21 cellular contexts compared by ENCODE assay signal in the genomic region with DNA sequence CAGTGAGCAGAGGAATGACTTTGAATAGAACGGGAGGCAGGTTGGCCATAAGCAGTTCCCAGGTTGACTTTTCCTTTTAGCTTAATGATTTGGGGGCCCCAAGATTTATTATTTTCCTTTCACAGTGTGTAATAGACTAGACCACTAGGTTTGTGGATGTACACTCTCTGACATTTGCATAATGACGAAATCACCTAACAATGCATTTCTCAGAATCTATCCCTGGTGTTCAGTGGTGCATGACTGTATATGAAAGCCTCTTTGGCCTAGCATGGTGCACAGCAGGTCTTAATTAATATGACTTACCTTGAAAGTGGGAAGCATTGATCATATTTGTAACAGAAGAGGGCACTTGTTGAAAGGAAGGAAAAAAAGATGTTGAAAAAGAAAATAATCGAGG.
DNase-seq lines count a peak whose midpoint lies in the region; ATAC-seq lines count a peak whose summit lies in the region.
"Had no signal": no experiment of that assay in that cellular context is flagged by ENCODE, and none has a peak within 500 bp of the region (broad histone marks: within the 10 kb centered on the region; RNA-seq: fewer than 3 reads in every experiment).

No MANE protein-coding gene starts in this region.

- H2BK12ac ChIP-seq in mesenchymal stem cell (ENCODE audit: low read length in 2 of 2): no peak overlapping the region

- H3K36me3 ChIP-seq in mesenchymal stem cell (ENCODE audit: control insufficient read depth in 1 of 2, insufficient read depth in 2 of 2, low read depth in 1 of 2, low read length in 2 of 2): no peaks in the 10 kb centered on the region

- H2BK5ac ChIP-seq in mesenchymal stem cell (ENCODE audit: low read depth, low read length, poor library complexity, severe bottlenecking): no peak overlapping the region

- H4K8ac ChIP-seq in mesenchymal stem cell (ENCODE audit: low read length): no peak overlapping the region

- H3K4me3 Mint-ChIP-seq in activated CD4-positive, alpha-beta T cell treated with anti-CD3 and anti-CD28 coated beads, Interleukin-2, amount 10 ng/mL, durations not matched to agents 24 days and 14 days: no peak overlapping the region
- H3K4me3 Mint-ChIP-seq: CD8-positive, alpha-beta memory T cell; T-cell; T-helper 2 cell treated with Interferon-gamma antibody and Interleukin-4, amounts not matched to agents 5 μg/mL and 100 μg/mL, for 36 hours had no signal

- H3K14ac ChIP-seq in mesenchymal stem cell (ENCODE audit: low read length in 2 of 2): no peak overlapping the region

- H3K9me3 Mint-ChIP-seq in activated CD4-positive, alpha-beta T cell treated with anti-CD3 and anti-CD28 coated beads, Interleukin-2, amount 10 ng/mL, durations not matched to agents 24 days and 14 days: peaks cover 15% of the 10 kb centered on the region

- no peak overlapping the region for H2AK5ac ChIP-seq in mesenchymal stem cell (ENCODE audit: low read length, severe bottlenecking)

- DNase-seq in NCI-H2107 treated with DMSO at 0.1 percent for 48 hours (lab: John Stamatoyannopoulos, UW; ENCODE audit: unreplicated experiment): peak; percentile 15
- DNase-seq in NCI-H2107 (lab: John Stamatoyannopoulos, UW): no peak
- peak; percentile 17 for DNase-seq in NCI-H1092 (lab: John Stamatoyannopoulos, UW)
- peak; percentile 45 for DNase-seq in NCI-H345 (lab: John Stamatoyannopoulos, UW)
- peak; percentile 68 for DNase-seq in kidney tubule cell (ENCODE audit: low spot score)
- no peak for DNase-seq in mesenchymal stem cell
- no peak for DNase-seq in activated CD4-positive, alpha-beta T cell treated with anti-CD3 and anti-CD28 coated beads, Interleukin-2, amount 10 ng/mL, durations not matched to agents 24 days and 14 days
- DNase-seq: CD8-positive, alpha-beta memory T cell; EL; H7; NCI-H1436; NCI-H1930; NCI-H2227 treated with DMSO at 0.1 percent for 48 hours; NCI-H524; SIG-M5; SK-N-SH; T-cell had no signal

- no peaks in the 10 kb centered on the region for H3K9me3 ChIP-seq in mesenchymal stem cell (ENCODE audit: control insufficient read depth, low read length)
- H3K9me3 ChIP-seq: SK-N-SH had no signal

- ATAC-seq in GM18519 (IDR thresholded peaks at IDR 0.05; ENCODE audit: low FRiP score, unreplicated experiment): no peak
- ATAC-seq: K562, T-cell had no signal

- H2AFZ ChIP-seq in mesenchymal stem cell (ENCODE audit: low read depth, low read length): no peak overlapping the region

- H3K9ac ChIP-seq in mesenchymal stem cell (ENCODE audit: low read length): no peak overlapping the region
- H3K9ac ChIP-seq: SK-N-SH had no signal

- no peak overlapping the region for H3K4ac ChIP-seq in mesenchymal stem cell (ENCODE audit: low read depth in 1 of 2, low read length in 2 of 2)

- H3K4me1 ChIP-seq in mesenchymal stem cell (ENCODE audit: control insufficient read depth, insufficient read depth, low read depth, low read length): no peaks in the 10 kb centered on the region

- no peak overlapping the region for H3K4me3 ChIP-seq in mesenchymal stem cell (ENCODE audit: insufficient read depth in 1 of 2, low read depth in 1 of 2, low read length in 2 of 2)
- H3K4me3 ChIP-seq: K562 had no signal

- WGBS in mesenchymal stem cell: 72% methylated on average over 2 of the region's 3 CpGs

- H3K27me3 Mint-ChIP-seq in activated CD4-positive, alpha-beta T cell treated with anti-CD3 and anti-CD28 coated beads, Interleukin-2, amount 10 ng/mL, durations not matched to agents 24 days and 14 days: no peaks in the 10 kb centered on the region
- H3K27me3 Mint-ChIP-seq: CD8-positive, alpha-beta memory T cell; T-cell had no signal

- H2BK120ac ChIP-seq in mesenchymal stem cell (ENCODE audit: low read depth, low read length): no peak overlapping the region

- no peak overlapping the region for H3K27ac Mint-ChIP-seq in activated CD4-positive, alpha-beta T cell treated with anti-CD3 and anti-CD28 coated beads, Interleukin-2, amount 10 ng/mL, durations not matched to agents 24 days and 14 days
- H3K27ac Mint-ChIP-seq: CD8-positive, alpha-beta memory T cell; T-cell; T-helper 2 cell treated with Interferon-gamma antibody and Interleukin-4, amounts not matched to agents 5 μg/mL and 100 μg/mL, for 36 hours had no signal

- H3K18ac ChIP-seq in mesenchymal stem cell (ENCODE audit: low read depth in 1 of 2, low read length in 2 of 2): no peak overlapping the region

- no peaks in the 10 kb centered on the region for H3K27me3 ChIP-seq in mesenchymal stem cell (ENCODE audit: control insufficient read depth in 1 of 2, insufficient read depth in 1 of 2, low read length in 2 of 2)

- H3K23ac ChIP-seq in mesenchymal stem cell (ENCODE audit: low read length in 2 of 2): no peak overlapping the region

- intact Hi-C loops in activated CD4-positive, alpha-beta T cell treated with anti-CD3 and anti-CD28 coated beads, Interleukin-2, amount 10 ng/mL, durations not matched to agents 24 days and 14 days (cut with micrococcal nuclease): no loop called here

- H3K27ac ChIP-seq in mesenchymal stem cell (ENCODE audit: low read length, poor library complexity, severe bottlenecking): no peak overlapping the region
- H3K27ac ChIP-seq: C4-2B had no signal

- no peaks in the 10 kb centered on the region for H3K4me1 Mint-ChIP-seq in activated CD4-positive, alpha-beta T cell treated with anti-CD3 and anti-CD28 coated beads, Interleukin-2, amount 10 ng/mL, durations not matched to agents 24 days and 14 days
- H3K4me1 Mint-ChIP-seq: CD8-positive, alpha-beta memory T cell; T-cell had no signal

- no peak overlapping the region for H3K4me2 ChIP-seq in mesenchymal stem cell (ENCODE audit: low read length, poor library complexity, severe bottlenecking)
- H3K4me2 ChIP-seq: SK-N-SH had no signal

- no peak overlapping the region for H2BK15ac ChIP-seq in mesenchymal stem cell (ENCODE audit: low read depth, poor library complexity, severe bottlenecking)

- H4K91ac ChIP-seq in mesenchymal stem cell (ENCODE audit: low read length): no peak overlapping the region

- no peaks in the 10 kb centered on the region for H3K36me3 Mint-ChIP-seq in activated CD4-positive, alpha-beta T cell treated with anti-CD3 and anti-CD28 coated beads, Interleukin-2, amount 10 ng/mL, durations not matched to agents 24 days and 14 days (ENCODE audit: low read depth)
- H3K36me3 Mint-ChIP-seq: CD8-positive, alpha-beta memory T cell; T-cell had no signal

- no peaks in the 10 kb centered on the region for H3K79me1 ChIP-seq in mesenchymal stem cell (replicated peaks; ENCODE audit: low read length, poor library complexity, severe bottlenecking)

Comparison
In these comparisons a context has a peak if more than half of its experiments do, and no peak if none do; other contexts are left out.
1. DNase-seq: peak in NCI-H2107 treated with DMSO at 0.1 percent for 48 hours (single experiment), NCI-H1092 (single experiment), NCI-H345 (single experiment) and kidney tubule cell (single experiment); none in NCI-H2107 (single experiment), mesenchymal stem cell (single experiment) and activated CD4-positive, alpha-beta T cell treated with anti-CD3 and anti-CD28 coated beads, Interleukin-2, amount 10 ng/mL, durations not matched to agents 24 days and 14 days (single experiment).